Comparison of ENCODE assay signal across 2 cellular contexts in the genomic region with DNA sequence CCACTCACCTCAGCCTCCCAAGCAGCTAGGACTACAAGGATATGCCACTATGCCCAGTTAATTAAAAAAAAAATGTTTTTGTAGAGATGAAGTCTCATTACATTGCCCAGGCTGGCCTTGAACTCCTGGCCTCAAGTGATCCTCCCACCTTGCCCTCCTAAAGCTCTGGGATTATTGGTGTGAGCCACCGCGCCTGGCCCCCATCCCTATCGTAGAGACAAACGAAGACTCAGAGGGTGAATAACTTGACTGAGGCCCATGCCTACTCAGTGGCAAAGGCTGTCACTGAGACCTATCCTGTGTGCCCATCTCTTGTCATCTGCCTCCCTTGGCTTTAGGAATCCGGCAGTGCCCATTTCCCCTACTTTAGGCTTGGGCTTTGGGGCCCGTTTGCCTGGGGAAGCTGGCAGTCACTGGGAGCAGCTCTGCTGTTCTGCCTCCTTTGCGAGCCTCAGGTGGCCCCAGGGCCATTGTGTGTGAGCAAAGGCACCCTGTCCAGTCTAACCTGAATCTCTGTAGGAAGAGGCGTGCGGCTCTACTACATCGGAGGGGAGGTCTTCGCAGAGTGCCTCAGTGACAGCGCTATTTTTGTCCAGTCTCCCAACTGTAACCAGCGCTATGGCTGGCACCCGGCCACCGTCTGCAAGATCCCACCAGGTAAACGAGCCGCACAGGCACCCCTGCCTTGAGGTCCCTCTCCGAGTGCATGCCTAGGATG.
TF ChIP-seq lines count a peak whose summit lies in the region.

No MANE protein-coding gene starts in this region.

TF ChIP-seq in IMR-90, 13 proteins besides CTCF, POLR2A, EP300 and RAD21:
- TF ChIP-seq MAFK (IDR thresholded peaks at IDR 0.05; ENCODE audit: low read depth, low read length) (no peak), SMC3 (IDR thresholded peaks at IDR 0.05; ENCODE audit: low read depth, low read length) (no peak), RCOR1 (IDR thresholded peaks at IDR 0.05; ENCODE audit: insufficient replicate concordance, low read length) (no peak), CEBPB (IDR thresholded peaks at IDR 0.05; ENCODE audit: low read depth, low read length) (no peak), MAZ (IDR thresholded peaks at IDR 0.05; ENCODE audit: borderline replicate concordance, low read depth, low read length) (no peak), CHD1 (IDR thresholded peaks at IDR 0.05; ENCODE audit: low read depth, low read length) (no peak), RFX5 (IDR thresholded peaks at IDR 0.05; ENCODE audit: low read depth, low read length) (no peak), FOS (IDR thresholded peaks at IDR 0.05; ENCODE audit: low read depth, low read length) (no peak), NFE2L2 (IDR thresholded peaks at IDR 0.05; ENCODE audit: low read depth, low read length) (no peak), BHLHE40 (IDR thresholded peaks at IDR 0.05; ENCODE audit: low read depth, low read length) (no peak), MXI1 (IDR thresholded peaks at IDR 0.05; ENCODE audit: borderline replicate concordance, low read depth, low read length) (no peak), USF2 (IDR thresholded peaks at IDR 0.05; ENCODE audit: low read depth, low read length) (no peak)
- TF ChIP-seq, protein P1, sequence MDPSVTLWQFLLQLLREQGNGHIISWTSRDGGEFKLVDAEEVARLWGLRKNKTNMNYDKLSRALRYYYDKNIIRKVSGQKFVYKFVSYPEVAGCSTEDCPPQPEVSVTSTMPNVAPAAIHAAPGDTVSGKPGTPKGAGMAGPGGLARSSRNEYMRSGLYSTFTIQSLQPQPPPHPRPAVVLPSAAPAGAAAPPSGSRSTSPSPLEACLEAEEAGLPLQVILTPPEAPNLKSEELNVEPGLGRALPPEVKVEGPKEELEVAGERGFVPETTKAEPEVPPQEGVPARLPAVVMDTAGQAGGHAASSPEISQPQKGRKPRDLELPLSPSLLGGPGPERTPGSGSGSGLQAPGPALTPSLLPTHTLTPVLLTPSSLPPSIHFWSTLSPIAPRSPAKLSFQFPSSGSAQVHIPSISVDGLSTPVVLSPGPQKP (IDR thresholded peaks at IDR 0.05; ENCODE audit: borderline replicate concordance, low read depth, low read length), result no peak

TF ChIP-seq in H1, 55 proteins besides CTCF, POLR2A, EP300 and RAD21:
- TF ChIP-seq TAF7 (optimal IDR thresholded peaks at IDR 0.05; ENCODE audit: borderline replicate concordance, low read depth, low read length) (no peak), TAF1 (IDR thresholded peaks at IDR 0.05; ENCODE audit: low read depth, low read length) (no peak), ASH2L (IDR thresholded peaks at IDR 0.05; ENCODE audit: low read length) (no peak), SIX5 (IDR thresholded peaks at IDR 0.05; ENCODE audit: low read depth, low read length) (no peak)
